In genomic region chr1:32365445-32365844, GRCh38 we compare ENCODE assay signal across 19 cellular contexts. TPM values are rescaled to one million over a fixed set of nuclear protein-coding genes. Genes with fewer than 3 reads are reported as not detected.
DNase-seq lines count a peak whose midpoint lies in the region; ATAC-seq and TF ChIP-seq lines count a peak whose summit lies in the region.
"Had no signal": no experiment of that assay in that cellular context is flagged by ENCODE, and none has a peak within 500 bp of the region (broad histone marks: within the 10 kb centered on the region; RNA-seq: fewer than 3 reads in every experiment).

No MANE protein-coding gene starts in this region.

- H3K27me3 ChIP-seq in body of pancreas: no peaks in the 10 kb centered on the region

- no peaks in the 10 kb centered on the region for H3K9me3 Mint-ChIP-seq in activated T-cell treated with anti-CD3 and anti-CD28 coated beads, Interleukin-2, amount 50 U/mL, for 24 hours
- no peaks in the 10 kb centered on the region for H3K9me3 Mint-ChIP-seq in activated T-cell treated with anti-CD3 and anti-CD28 coated beads, Interleukin-2, amount 50 U/mL, for 72 hours
- H3K9me3 Mint-ChIP-seq in mesothelial cell of epicardium: no peaks in the 10 kb centered on the region
- H3K9me3 Mint-ChIP-seq: IgD-negative memory B cell had no signal

- TF ChIP-seq CTCF in RWPE1 (conservative IDR thresholded peaks at IDR 0.05; ENCODE audit: low read depth): no peak
- TF ChIP-seq CTCF in mesothelial cell of epicardium (IDR thresholded peaks at IDR 0.05; ENCODE audit: unreplicated experiment): no peak
- TF ChIP-seq CTCF in body of pancreas (IDR thresholded peaks at IDR 0.05): no peak

- H3K4me1 Mint-ChIP-seq in activated T-cell treated with anti-CD3 and anti-CD28 coated beads, Interleukin-2, amount 50 U/mL, for 24 hours (ENCODE audit: low read depth): peaks cover 10% of the 10 kb centered on the region
- peaks cover 13% of the 10 kb centered on the region for H3K4me1 Mint-ChIP-seq in activated T-cell treated with anti-CD3 and anti-CD28 coated beads, Interleukin-2, amount 50 U/mL, for 72 hours (ENCODE audit: low read depth)
- peaks cover 14% of the 10 kb centered on the region for H3K4me1 Mint-ChIP-seq in mesothelial cell of epicardium

- peaks cover 0 to 23% of the 10 kb centered on the region in 2 donors for H3K36me3 ChIP-seq in body of pancreas (replicated peaks in 1 of 2; ENCODE audit: insufficient read depth in 1 of 2, low read depth in 2 of 2)

- POLR2A ChIA-PET in RWPE1 (lab: Yijun Ruan, JAX; ENCODE audit: low non-redundant PET): interaction anchor here (0.6 kb wide), 1 partner anchor 513 kb away, joined by 3 read pairs; no protein-coding TSS in a partner anchor

- intact Hi-C loops in body of pancreas (cut with DNase I): no loop called here

- no peak for DNase-seq in activated T-cell treated with anti-CD3 and anti-CD28 coated beads, Interleukin-2, amount 50 U/mL, for 24 hours
- no peak for DNase-seq in activated T-cell treated with anti-CD3 and anti-CD28 coated beads, Interleukin-2, amount 50 U/mL, for 72 hours
- no peak for DNase-seq in RWPE1 (ENCODE audit: low spot score)
- DNase-seq in mesothelial cell of epicardium (ENCODE audit: low spot score in 2 of 2, unreplicated experiment in 2 of 2): no peak
- no peak for DNase-seq in effector CD4-positive, alpha-beta T cell
- no peak for DNase-seq in stimulated activated naive CD8-positive, alpha-beta T cell treated with anti-CD3 and anti-CD28 coated beads, Interleukin-15, Interleukin-2, amounts not matched to agents 100 U/mL and 50 U/mL, for 24 hours
- DNase-seq in body of pancreas: no peak
- DNase-seq: Caco-2, DMS153, NCI-H1105 treated with DMSO at 0.1 percent for 48 hours, NCI-H1694 treated with DMSO at 0.1 percent for 48 hours, NCI-H226, NCI-H524 treated with DMSO at 0.1 percent for 48 hours had no signal

- H3K4me3 ChIP-seq in body of pancreas: no peak overlapping the region

- H3K9me3 ChIP-seq in body of pancreas: no peaks in the 10 kb centered on the region
- H3K9me3 ChIP-seq: Caco-2 had no signal

- no peak for TF ChIP-seq POLR2A in body of pancreas (IDR thresholded peaks at IDR 0.05)

- peaks cover 6% of the 10 kb centered on the region for H3K27me3 Mint-ChIP-seq in activated T-cell treated with anti-CD3 and anti-CD28 coated beads, Interleukin-2, amount 50 U/mL, for 24 hours
- peaks cover 5% of the 10 kb centered on the region for H3K27me3 Mint-ChIP-seq in activated T-cell treated with anti-CD3 and anti-CD28 coated beads, Interleukin-2, amount 50 U/mL, for 72 hours (ENCODE audit: low read depth)
- no peaks in the 10 kb centered on the region for H3K27me3 Mint-ChIP-seq in mesothelial cell of epicardium (ENCODE audit: low read depth)

- H3K27ac Mint-ChIP-seq in activated T-cell treated with anti-CD3 and anti-CD28 coated beads, Interleukin-2, amount 50 U/mL, for 24 hours: peak overlapping the region; percentile 63
- no peak overlapping the region for H3K27ac Mint-ChIP-seq in activated T-cell treated with anti-CD3 and anti-CD28 coated beads, Interleukin-2, amount 50 U/mL, for 72 hours
- H3K27ac Mint-ChIP-seq in mesothelial cell of epicardium: peak overlapping the region; percentile 30
- H3K27ac Mint-ChIP-seq: IgD-negative memory B cell had no signal

- H3K4me3 Mint-ChIP-seq in activated T-cell treated with anti-CD3 and anti-CD28 coated beads, Interleukin-2, amount 50 U/mL, for 24 hours: no peak overlapping the region
- no peak overlapping the region for H3K4me3 Mint-ChIP-seq in activated T-cell treated with anti-CD3 and anti-CD28 coated beads, Interleukin-2, amount 50 U/mL, for 72 hours
- H3K4me3 Mint-ChIP-seq in mesothelial cell of epicardium: no peak overlapping the region
- H3K4me3 Mint-ChIP-seq: IgD-negative memory B cell had no signal

- CTCF ChIA-PET in RWPE1 (lab: Yijun Ruan, JAX): interaction anchor here (0.5 to 0.8 kb wide), 2 partner anchors 24 to 131 kb away, joined by 4 read pairs; no protein-coding TSS in a partner anchor

- WGBS in body of pancreas, 2 donors: 77 to 83% methylated on average over 2 to 6 of the region's 6 CpGs

- H3K27ac ChIP-seq in RWPE1 (peak overlapping the region; percentile 35), body of pancreas (no peak overlapping the region)
- H3K27ac ChIP-seq: C4-2B had no signal

- peaks cover 72% of the 10 kb centered on the region for H3K36me3 Mint-ChIP-seq in activated T-cell treated with anti-CD3 and anti-CD28 coated beads, Interleukin-2, amount 50 U/mL, for 24 hours (ENCODE audit: low read depth)
- peaks cover 1 to 9% of the 10 kb centered on the region in 2 donors for H3K36me3 Mint-ChIP-seq in activated T-cell treated with anti-CD3 and anti-CD28 coated beads, Interleukin-2, amount 50 U/mL, for 72 hours (ENCODE audit: insufficient read depth in 2 of 2)
- peaks cover 7% of the 10 kb centered on the region for H3K36me3 Mint-ChIP-seq in mesothelial cell of epicardium

- ATAC-seq in activated T-cell treated with anti-CD3 and anti-CD28 coated beads, Interleukin-2, amount 50 U/mL, for 72 hours (replicated peaks in 1 of 2): no peak
- ATAC-seq in GM21619 (IDR thresholded peaks at IDR 0.05; ENCODE audit: unreplicated experiment): no peak
- ATAC-seq in stimulated activated naive CD8-positive, alpha-beta T cell treated with anti-CD3 and anti-CD28 coated beads, Interleukin-15, Interleukin-2, amounts not matched to agents 100 U/mL and 50 U/mL, for 24 hours: no peak
- ATAC-seq in body of pancreas: no peak
- ATAC-seq: Panc1, Right ventricle myocardium inferior had no signal

- H3K4me1 ChIP-seq in body of pancreas: peaks cover 16% of the 10 kb centered on the region

RNA-seq across cellular contexts. Expression of gene TSSK3, which starts 3.1 kb away (rescaled TPM):
- total RNA-seq in activated T-cell treated with anti-CD3 and anti-CD28 coated beads, Interleukin-2, amount 50 U/mL, for 72 hours: 1 to 10 TPM; 1.2 to 1.9 TPM
- total RNA-seq in mesothelial cell of epicardium (6.6 to 8.1 TPM (median 7.8 TPM) in 3 replicates), body of pancreas (10 to 100 TPM in 1 of 2 donors, 1 to 10 TPM in 1; 1.8 to 12.2 TPM)
- total RNA-seq: HT1080 had no signal

RNA-seq across cellular contexts. Expression of gene FAM229A, which starts 3.2 kb away (rescaled TPM):
- total RNA-seq in activated T-cell treated with anti-CD3 and anti-CD28 coated beads, Interleukin-2, amount 50 U/mL, for 72 hours: 10 to 100 TPM in 1 of 2 donors, 1 to 10 TPM in 1; 9.2 to 14.0 TPM
- total RNA-seq in mesothelial cell of epicardium (12.5 to 12.9 TPM (median 12.5 TPM) in 3 replicates), body of pancreas (10 to 100 TPM in 1 of 2 donors, 1 to 10 TPM in 1; 3.6 to 15.6 TPM)

RNA-seq across cellular contexts. Expression of gene BSDC1, which starts 28.8 kb away (rescaled TPM):
- total RNA-seq in activated T-cell treated with anti-CD3 and anti-CD28 coated beads, Interleukin-2, amount 50 U/mL, for 72 hours: 10 to 100 TPM; 50.6 to 67.7 TPM
- total RNA-seq in mesothelial cell of epicardium: 73.4 to 74.8 TPM (median 74.6 TPM) in 3 replicates
- total RNA-seq in body of pancreas: 10 to 100 TPM; 53.2 to 83.7 TPM

RNA-seq across cellular contexts. Expression of gene MARCKSL1, which starts 29.4 kb away (rescaled TPM):
- total RNA-seq in activated T-cell treated with anti-CD3 and anti-CD28 coated beads, Interleukin-2, amount 50 U/mL, for 72 hours: 10 to 100 TPM; 12.3 to 14.9 TPM
- total RNA-seq in mesothelial cell of epicardium (487 to 496 TPM (median 495 TPM) in 3 replicates), body of pancreas (10 to 100 TPM; 12.9 to 34.5 TPM)
